Comparison of ENCODE assay signal across 26 cellular contexts in the genomic region with DNA sequence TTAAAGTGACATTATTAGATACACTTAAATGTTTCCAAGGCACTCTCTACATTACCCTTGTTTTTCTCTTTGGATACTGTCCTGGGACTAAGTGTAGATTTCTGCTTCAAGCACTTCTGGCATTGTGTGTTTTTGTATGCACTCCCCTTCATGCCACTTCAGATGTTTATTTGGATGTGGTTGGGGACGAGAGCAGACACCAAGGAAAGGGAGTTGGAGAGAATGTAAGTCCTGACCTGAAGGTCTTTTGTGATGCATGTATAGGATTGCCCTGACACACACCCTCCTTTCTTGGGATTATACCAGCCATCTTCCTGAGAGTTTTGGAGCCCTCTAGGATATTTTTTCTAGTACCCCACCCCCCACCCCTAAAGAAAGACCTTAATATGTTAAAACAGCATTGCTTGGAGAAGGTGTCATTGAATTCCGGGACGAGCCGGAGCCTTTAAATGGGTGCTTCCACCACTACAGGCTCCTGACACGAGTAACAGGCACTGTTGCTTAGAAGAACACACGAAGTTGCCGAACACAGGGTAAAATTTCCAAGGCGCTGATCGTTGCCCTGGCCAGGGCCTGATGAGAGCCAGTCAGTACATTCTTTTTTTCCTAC. TPM values are rescaled to one million over a fixed set of nuclear protein-coding genes. Genes with fewer than 3 reads are reported as not detected.
DNase-seq lines count a peak whose midpoint lies in the region; ATAC-seq and TF ChIP-seq lines count a peak whose summit lies in the region.
"Had no signal": no experiment of that assay in that cellular context is flagged by ENCODE, and none has a peak within 500 bp of the region (broad histone marks: within the 10 kb centered on the region; RNA-seq: fewer than 3 reads in every experiment).

No MANE protein-coding gene starts in this region.

- ATAC-seq in HG03520 (IDR thresholded peaks at IDR 0.05; ENCODE audit: unreplicated experiment) (no peak), HG03521 (IDR thresholded peaks at IDR 0.05; ENCODE audit: unreplicated experiment) (no peak)
- ATAC-seq: A549; activated CD4-positive, CD25-positive, alpha-beta regulatory T cell treated with anti-CD3 and anti-CD28 coated beads, Interleukin-2, amount 50 U/mL, for 24 hours; gastroesophageal sphincter; sciatic nerve had no signal

- no peak overlapping the region for H3K18ac ChIP-seq in mesendoderm (ENCODE audit: low read length)

- CTCF ChIA-PET in Calu3 (lab: Charles Lee): no interaction called here

- no peak overlapping the region for H3K23ac ChIP-seq in mesendoderm (ENCODE audit: low read length)

- H3K79me2 ChIP-seq in mesendoderm (ENCODE audit: control insufficient read depth, insufficient read depth, low read length): no peaks in the 10 kb centered on the region

- no peaks in the 10 kb centered on the region for H3K9me3 Mint-ChIP-seq in activated T-cell treated with anti-CD3 and anti-CD28 coated beads, Interleukin-2, amount 50 U/mL, for 24 hours
- H3K9me3 Mint-ChIP-seq in Calu3 (ENCODE audit: low read depth, unreplicated experiment): no peaks in the 10 kb centered on the region
- H3K9me3 Mint-ChIP-seq: memory B cell had no signal

- no peak overlapping the region for H2AK5ac ChIP-seq in mesendoderm (ENCODE audit: low read length)

- H2BK15ac ChIP-seq in mesendoderm (replicated peaks; ENCODE audit: low read depth): no peak overlapping the region

- no peak for TF ChIP-seq CTCF in Calu3 (IDR thresholded peaks at IDR 0.05; ENCODE audit: unreplicated experiment)
- no peak for TF ChIP-seq CTCF in tibial artery (IDR thresholded peaks at IDR 0.05)

- H3K4me3 Mint-ChIP-seq in activated T-cell treated with anti-CD3 and anti-CD28 coated beads, Interleukin-2, amount 50 U/mL, for 24 hours: no peak overlapping the region
- H3K4me3 Mint-ChIP-seq in Calu3 (ENCODE audit: low read depth, unreplicated experiment): no peak overlapping the region
- H3K4me3 Mint-ChIP-seq: B cell, memory B cell, naive B cell had no signal

- peak overlapping the region; percentile 65 for H3K27ac Mint-ChIP-seq in activated T-cell treated with anti-CD3 and anti-CD28 coated beads, Interleukin-2, amount 50 U/mL, for 24 hours
- H3K27ac Mint-ChIP-seq in Calu3 (ENCODE audit: unreplicated experiment): peak overlapping the region; percentile 15
- H3K27ac Mint-ChIP-seq: B cell, memory B cell had no signal

- BruUV-seq in Calu3 (replicated peaks; lab: Mats Ljungman, UMichigan): no TSS peak

- H3K4me1 Mint-ChIP-seq in activated T-cell treated with anti-CD3 and anti-CD28 coated beads, Interleukin-2, amount 50 U/mL, for 24 hours (ENCODE audit: low read depth): peaks cover 20% of the 10 kb centered on the region
- no peaks in the 10 kb centered on the region for H3K4me1 Mint-ChIP-seq in Calu3 (ENCODE audit: low read depth, unreplicated experiment)
- H3K4me1 Mint-ChIP-seq: B cell, memory B cell had no signal

- intact Hi-C loops in Calu3 (cut with micrococcal nuclease; ENCODE audit: unreplicated experiment): no loop called here
- intact Hi-C loops in tibial artery (cut with DNase I; ENCODE audit: low total_unique reads): no loop called here

- peak overlapping the region; percentile 27 for H3K56ac ChIP-seq in mesendoderm (ENCODE audit: low read length)

- DNase-seq in activated T-cell treated with anti-CD3 and anti-CD28 coated beads, Interleukin-2, amount 50 U/mL, for 24 hours: no peak
- DNase-seq in activated T-cell treated with anti-CD3 and anti-CD28 coated beads for 4 hours (no peak), Calu3 (no peak), NT2/D1 (ENCODE audit: low read depth, low spot score) (peak; percentile 56), mesendoderm (peak; percentile 77), tibial artery (no peak)
- DNase-seq: adrenal gland; Caco-2; esophagus squamous epithelium; kidney; MG63; naive B cell; NCI-H146; NCI-H526 treated with DMSO at 0.1 percent for 48 hours; stimulated activated CD4-positive, alpha-beta T cell treated with anti-CD3 and anti-CD28 coated beads, Interleukin-15, amount 100 ng/mL, for 24 hours; substantia nigra; SW 1271 had no signal

- no peak overlapping the region for H3K4me3 ChIP-seq in NT2/D1 (ENCODE audit: insufficient read length, low read depth)
- no peak overlapping the region for H3K4me3 ChIP-seq in mesendoderm (ENCODE audit: low read length)
- no peak overlapping the region for H3K4me3 ChIP-seq in tibial artery
- H3K4me3 ChIP-seq: A549, adrenal gland, coronary artery, esophagus squamous epithelium, gastroesophageal sphincter, MG63 had no signal

- no peaks in the 10 kb centered on the region for H3K4me1 ChIP-seq in NT2/D1 (ENCODE audit: insufficient read depth, insufficient read length)
- H3K4me1 ChIP-seq in mesendoderm (ENCODE audit: control insufficient read depth, low read depth, low read length): peaks cover 10% of the 10 kb centered on the region
- peaks cover 0 to 5% (median 0%) of the 10 kb centered on the region in 4 donors for H3K4me1 ChIP-seq in tibial artery
- H3K4me1 ChIP-seq: A549, Caco-2, esophagus squamous epithelium had no signal

- no peak overlapping the region for H2BK5ac ChIP-seq in mesendoderm (ENCODE audit: low read length)

- H4K5ac ChIP-seq in mesendoderm (ENCODE audit: low read length): no peak overlapping the region

- H3K27me3 Mint-ChIP-seq in activated T-cell treated with anti-CD3 and anti-CD28 coated beads, Interleukin-2, amount 50 U/mL, for 24 hours: no peaks in the 10 kb centered on the region
- H3K27me3 Mint-ChIP-seq in Calu3 (ENCODE audit: unreplicated experiment): no peaks in the 10 kb centered on the region
- H3K27me3 Mint-ChIP-seq: B cell, memory B cell, naive B cell had no signal

- WGBS in mesendoderm (ENCODE audit: extremely low coverage, insufficient coverage, low lambda C conversion rate): no CpG with 5 or more reads among the region's 9 CpGs

- H3K4ac ChIP-seq in mesendoderm (ENCODE audit: low read depth, low read length): no peak overlapping the region

- H3K27me3 ChIP-seq in NT2/D1 (ENCODE audit: insufficient read depth, insufficient read length) (no peaks in the 10 kb centered on the region), mesendoderm (ENCODE audit: insufficient read depth, low read length, poor library complexity) (no peaks in the 10 kb centered on the region), tibial artery (no peaks in the 10 kb centered on the region)
- H3K27me3 ChIP-seq: adrenal gland, esophagus squamous epithelium, gastroesophageal sphincter, MG63 had no signal

- H3K36me3 Mint-ChIP-seq in activated T-cell treated with anti-CD3 and anti-CD28 coated beads, Interleukin-2, amount 50 U/mL, for 24 hours (ENCODE audit: low read depth): peaks cover 73% of the 10 kb centered on the region
- H3K36me3 Mint-ChIP-seq in Calu3 (ENCODE audit: insufficient read depth, unreplicated experiment): peaks cover 40% of the 10 kb centered on the region

- peaks cover 66% of the 10 kb centered on the region for H3K36me3 ChIP-seq in NT2/D1 (ENCODE audit: insufficient read depth, insufficient read length, low read length)
- H3K36me3 ChIP-seq in mesendoderm (ENCODE audit: control insufficient read depth, insufficient read depth, low read length): peaks cover 9% of the 10 kb centered on the region
- peaks cover 26 to 75% (median 44%) of the 10 kb centered on the region in 3 donors for H3K36me3 ChIP-seq in tibial artery

- no peak overlapping the region for H4K8ac ChIP-seq in mesendoderm (ENCODE audit: low read depth, low read length)

- H3K4me2 ChIP-seq in mesendoderm (ENCODE audit: low read length): peak overlapping the region; percentile 10
- H3K4me2 ChIP-seq: A549 had no signal

- H3K9me3 ChIP-seq in NT2/D1 (ENCODE audit: insufficient read depth, low read length) (no peaks in the 10 kb centered on the region), tibial artery (no peaks in the 10 kb centered on the region)
- H3K9me3 ChIP-seq: A549, adrenal gland, Caco-2, esophagus squamous epithelium, gastroesophageal sphincter, MG63 had no signal

- H3K27ac ChIP-seq in mesendoderm (ENCODE audit: low read depth, low read length): peak overlapping the region; percentile 31
- H3K27ac ChIP-seq in tibial artery: no peak overlapping the region
- H3K27ac ChIP-seq: A549, adrenal gland, coronary artery, esophagus squamous epithelium, gastroesophageal sphincter had no signal

- H3K9ac ChIP-seq in NT2/D1 (ENCODE audit: insufficient read length, low read depth): no peak overlapping the region
- no peak overlapping the region for H3K9ac ChIP-seq in mesendoderm (ENCODE audit: low read length)

- H3K79me1 ChIP-seq in mesendoderm (ENCODE audit: low read length): peaks cover 2% of the 10 kb centered on the region

- H2BK120ac ChIP-seq in mesendoderm (ENCODE audit: low read depth, low read length): no peak overlapping the region

RNA-seq across cellular contexts. Expression of a gene that starts 22.7 kb away (rescaled TPM):
- 65.4 and 73.3 TPM in 2 replicates for total RNA-seq in Calu3 (2022)
- 145 TPM for polyA plus RNA-seq in mesendoderm (2013, experiment 1 of 2)
- 143 TPM for polyA plus RNA-seq in mesendoderm (2013, experiment 2 of 2)

Comparison
In these comparisons a context has a peak if more than half of its experiments do, and no peak if none do; other contexts are left out.
1. DNase-seq: peak in NT2/D1 (single experiment) and mesendoderm (single experiment); none in activated T-cell treated with anti-CD3 and anti-CD28 coated beads, Interleukin-2, amount 50 U/mL, for 24 hours (single experiment), activated T-cell treated with anti-CD3 and anti-CD28 coated beads for 4 hours (single experiment), Calu3 (single experiment) and tibial artery (0 of 2).